Comparison of ENCODE assay signal across 11 cellular contexts in the genomic region with DNA sequence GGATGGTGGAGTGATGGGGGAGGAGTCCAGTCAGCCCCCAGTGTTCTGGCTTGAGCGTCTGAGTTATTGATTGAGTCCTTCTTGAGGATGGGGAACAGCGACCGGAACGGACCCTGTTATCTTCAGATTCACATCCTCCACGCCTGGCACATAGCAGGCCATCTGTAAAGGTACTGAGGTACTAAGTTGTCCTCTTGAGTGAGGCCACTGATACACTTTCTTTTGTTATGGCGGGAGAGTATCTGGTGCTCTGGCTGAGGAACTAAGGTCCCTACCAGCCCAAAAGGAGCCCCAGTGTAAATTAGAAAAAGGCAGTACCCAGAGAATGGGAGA. TPM values are rescaled to one million over a fixed set of nuclear protein-coding genes. Genes with fewer than 3 reads are reported as not detected.
DNase-seq lines count a peak whose midpoint lies in the region; ATAC-seq and TF ChIP-seq lines count a peak whose summit lies in the region.
"Had no signal": no experiment of that assay in that cellular context is flagged by ENCODE, and none has a peak within 500 bp of the region (broad histone marks: within the 10 kb centered on the region; RNA-seq: fewer than 3 reads in every experiment).

No MANE protein-coding gene starts in this region.

- H3K27me3 Mint-ChIP-seq in chondrocyte (ENCODE audit: low read depth) (no peaks in the 10 kb centered on the region), type B pancreatic cell (peaks cover 5% of the 10 kb centered on the region)
- peaks cover 12% of the 10 kb centered on the region for H3K27me3 Mint-ChIP-seq in activated CD8-positive, alpha-beta T cell treated with anti-CD3 and anti-CD28 coated beads for 36 hours

- no peaks in the 10 kb centered on the region for H3K9me3 ChIP-seq in PC-3 (ENCODE audit: low read length)

- BruUV-seq in PC-3 (replicated peaks; lab: Mats Ljungman, UMichigan), result TSS peak; percentile 67

- H3K27ac ChIP-seq in PC-3 (ENCODE audit: low read length), result peak overlapping the region; percentile 97

- DNase-seq in PC-3 (no peak), chondrocyte (ENCODE audit: low spot score) (no peak), kidney epithelial cell (ENCODE audit: low read depth) (no peak), type B pancreatic cell (ENCODE audit: extremely low spot score, unreplicated experiment) (no peak), SHP77 (lab: John Stamatoyannopoulos, UW) (no peak), NCI-H2081 treated with DMSO at 0.1 percent for 48 hours (lab: John Stamatoyannopoulos, UW) (no peak), glomerular visceral epithelial cell (ENCODE audit: extremely low spot score) (no peak)
- DNase-seq in activated CD8-positive, alpha-beta T cell treated with anti-CD3 and anti-CD28 coated beads for 36 hours, result no peak
- DNase-seq: activated naive CD4-positive, alpha-beta T cell treated with Interleukin-2 at 50 U/mL for 16 hours; T-cell had no signal

- H3K36me3 Mint-ChIP-seq in chondrocyte (ENCODE audit: low read depth) (peaks cover 2% of the 10 kb centered on the region), type B pancreatic cell (no peaks in the 10 kb centered on the region)
- H3K36me3 Mint-ChIP-seq in activated CD8-positive, alpha-beta T cell treated with anti-CD3 and anti-CD28 coated beads for 36 hours (ENCODE audit: low read depth), result no peaks in the 10 kb centered on the region
- H3K36me3 Mint-ChIP-seq: T-cell had no signal

- no peak for TF ChIP-seq CTCF in PC-3 (conservative IDR thresholded peaks at IDR 0.05; ENCODE audit: low read depth, low read length)
- no peak for TF ChIP-seq CTCF in chondrocyte (IDR thresholded peaks at IDR 0.05)
- TF ChIP-seq CTCF in kidney epithelial cell (IDR thresholded peaks at IDR 0.05; ENCODE audit: insufficient read depth, low read length, poor library complexity, severe bottlenecking), result no peak
- no peak for TF ChIP-seq CTCF in type B pancreatic cell (conservative IDR thresholded peaks at IDR 0.05)
- no peak for TF ChIP-seq CTCF in activated CD8-positive, alpha-beta T cell treated with anti-CD3 and anti-CD28 coated beads for 36 hours (IDR thresholded peaks at IDR 0.05)

- H3K9me3 Mint-ChIP-seq in chondrocyte (ENCODE audit: low read depth) (peaks cover 2% of the 10 kb centered on the region), type B pancreatic cell (peaks cover 6% of the 10 kb centered on the region)
- no peaks in the 10 kb centered on the region for H3K9me3 Mint-ChIP-seq in activated CD8-positive, alpha-beta T cell treated with anti-CD3 and anti-CD28 coated beads for 36 hours
- H3K9me3 Mint-ChIP-seq: T-cell had no signal

- H3K4me3 ChIP-seq in PC-3 (ENCODE audit: low read length) (peak overlapping the region; percentile 62), kidney epithelial cell (ENCODE audit: low read depth, low read length) (peak overlapping the region; percentile 37)

- H2AFZ ChIP-seq in PC-3 (ENCODE audit: low read length), result no peak overlapping the region

- H3K4me1 Mint-ChIP-seq in chondrocyte (ENCODE audit: low read depth) (peaks cover 41% of the 10 kb centered on the region), type B pancreatic cell (ENCODE audit: unreplicated experiment) (no peaks in the 10 kb centered on the region)
- H3K4me1 Mint-ChIP-seq in activated CD8-positive, alpha-beta T cell treated with anti-CD3 and anti-CD28 coated beads for 36 hours (ENCODE audit: low read depth), result peaks cover 12% of the 10 kb centered on the region

- H3K4me3 Mint-ChIP-seq in chondrocyte (ENCODE audit: unreplicated experiment) (peak overlapping the region; percentile 74), type B pancreatic cell (peak overlapping the region; percentile 10)
- no peak overlapping the region for H3K4me3 Mint-ChIP-seq in activated CD8-positive, alpha-beta T cell treated with anti-CD3 and anti-CD28 coated beads for 36 hours
- H3K4me3 Mint-ChIP-seq: T-cell had no signal

- peak overlapping the region; percentile 79 for H3K9ac ChIP-seq in PC-3 (ENCODE audit: low read length)

- peak overlapping the region; percentile 77 for H3K4me2 ChIP-seq in PC-3 (ENCODE audit: low read length)

- H4K20me1 ChIP-seq in PC-3 (ENCODE audit: low read length), result no peaks in the 10 kb centered on the region

- ATAC-seq in PC-3, result no peak
- ATAC-seq in activated CD8-positive, alpha-beta T cell treated with anti-CD3 and anti-CD28 coated beads for 36 hours, result no peak
- ATAC-seq: activated CD4-positive, CD25-positive, alpha-beta regulatory T cell treated with anti-CD3 and anti-CD28 coated beads, Interleukin-2, amount 50 U/mL, for 24 hours; T-cell had no signal

- no peaks in the 10 kb centered on the region for H3K9me2 ChIP-seq in PC-3 (replicated peaks; ENCODE audit: low read length)

- peaks cover 38% of the 10 kb centered on the region for H3K4me1 ChIP-seq in PC-3 (ENCODE audit: insufficient read depth, low read length)

- H3K27ac Mint-ChIP-seq in chondrocyte (ENCODE audit: unreplicated experiment) (peak overlapping the region; percentile 100), type B pancreatic cell (peak overlapping the region; percentile 19)
- no peak overlapping the region for H3K27ac Mint-ChIP-seq in activated CD8-positive, alpha-beta T cell treated with anti-CD3 and anti-CD28 coated beads for 36 hours
- H3K27ac Mint-ChIP-seq: T-cell had no signal

- H3K36me3 ChIP-seq in PC-3 (ENCODE audit: low read depth, low read length) (no peaks in the 10 kb centered on the region), kidney epithelial cell (ENCODE audit: control insufficient read depth, insufficient read depth, low read length) (no peaks in the 10 kb centered on the region)

- POLR2A ChIA-PET in PC-3 (lab: Charles Lee; ENCODE audit: unreplicated experiment), result no interaction called here
- POLR2A ChIA-PET in activated CD8-positive, alpha-beta T cell treated with anti-CD3 and anti-CD28 coated beads for 36 hours (lab: Charles Lee), result no interaction called here

- H3K27me3 ChIP-seq in PC-3 (ENCODE audit: low read length) (no peaks in the 10 kb centered on the region), kidney epithelial cell (ENCODE audit: control insufficient read depth, insufficient read depth, low read length) (no peaks in the 10 kb centered on the region)

- CTCF ChIA-PET in PC-3 (lab: Charles Lee), result interaction anchor here (1.4 kb wide), 1 partner anchor 18 kb away, joined by 4 read pairs; no protein-coding TSS in a partner anchor
- CTCF ChIA-PET in activated CD8-positive, alpha-beta T cell treated with anti-CD3 and anti-CD28 coated beads for 36 hours (lab: Charles Lee), result no interaction called here

- intact Hi-C loops in PC-3 (cut with micrococcal nuclease), result loop anchor here (1.0 kb wide), 6 partner anchors 9 to 59 kb away; no protein-coding TSS in a partner anchor
- intact Hi-C loops in activated CD8-positive, alpha-beta T cell treated with anti-CD3 and anti-CD28 coated beads for 36 hours (cut with micrococcal nuclease), result no loop called here

- H3F3A ChIP-seq in PC-3 (ENCODE audit: low read length, unreplicated experiment), result peaks cover 5% of the 10 kb centered on the region

- no peaks in the 10 kb centered on the region for H3K79me2 ChIP-seq in PC-3 (ENCODE audit: low read length)

RNA-seq across cellular contexts. Expression of a gene that starts 16.7 kb away (rescaled TPM):
- total RNA-seq in PC-3 (2014; rRNA removed) (5.9 and 7.5 TPM in 2 replicates), chondrocyte (30.1 to 32.0 TPM (median 30.8 TPM) in 3 replicates), kidney epithelial cell (3.2 and 4.0 TPM in 2 replicates), type B pancreatic cell (ENCODE audit: low replicate concordance) (4.7 and 7.7 TPM in 2 replicates)
- total RNA-seq in activated CD8-positive, alpha-beta T cell treated with anti-CD3 and anti-CD28 coated beads for 36 hours, result under 1 TPM; 0.34 to 0.59 TPM
